Comparison of ENCODE assay signal across 15 cellular contexts in genomic region chr2:213122730-213123129, GRCh38. TPM values are rescaled to one million over a fixed set of nuclear protein-coding genes. Genes with fewer than 3 reads are reported as not detected.
A peak's percentile ranks its signal among the peaks of the same experiment; 100 is the strongest.
DNase-seq lines count a peak whose midpoint lies in the region; ATAC-seq, FAIRE-seq and TF ChIP-seq lines count a peak whose summit lies in the region.
"Had no signal": no experiment of that assay in that cellular context is flagged by ENCODE, and none has a peak within 500 bp of the region (broad histone marks: within the 10 kb centered on the region; RNA-seq: fewer than 3 reads in every experiment).

No MANE protein-coding gene starts in this region.

- intact Hi-C loops in CD4-positive, alpha-beta T cell (cut with DNase I, micrococcal nuclease), result loop anchor here in 1 of 2 experiments (5.0 kb wide), 1 partner anchor 55 kb away; no protein-coding TSS in a partner anchor

- H3K4me3 Mint-ChIP-seq in CD4-positive, alpha-beta T cell, result no peak overlapping the region

- peaks cover 47% of the 10 kb centered on the region for H3K4me1 Mint-ChIP-seq in CD4-positive, alpha-beta T cell (ENCODE audit: low read depth)

- H3K9me3 ChIP-seq in CD4-positive, alpha-beta T cell (ENCODE audit: control insufficient read depth, low read length), result no peaks in the 10 kb centered on the region
- H3K9me3 ChIP-seq: left lung had no signal

- no peaks in the 10 kb centered on the region for H3K9me3 Mint-ChIP-seq in CD4-positive, alpha-beta T cell

- H3K27me3 ChIP-seq in CD4-positive, alpha-beta T cell (ENCODE audit: control insufficient read depth, insufficient read depth, low read length), result no peaks in the 10 kb centered on the region
- H3K27me3 ChIP-seq: left lung had no signal

- DNase-seq in CD4-positive, alpha-beta T cell, result no peak
- DNase-seq in GM12891 (ENCODE audit: insufficient read length, low spot score) (no peak), NCI-H82 (lab: John Stamatoyannopoulos, UW) (peak; percentile 97), epithelial cell of prostate (ENCODE audit: low read depth, low spot score) (no peak), 8988T (no peak), islet precursor cell (no peak), foreskin melanocyte (no peak), DMS79 (lab: John Stamatoyannopoulos, UW) (no peak)
- DNase-seq: activated CD4-positive, alpha-beta T cell treated with anti-CD3 and anti-CD28 coated beads for 4 hours; activated T-cell treated with anti-CD3 and anti-CD28 coated beads, Interleukin-2, amount 50 U/mL, for 1 hour; AML-193; EL; hippocampal formation; left lung; MV-4-11 had no signal

- no peak for TF ChIP-seq CTCF in CD4-positive, alpha-beta T cell (IDR thresholded peaks at IDR 0.05)

- ATAC-seq in CD4-positive, alpha-beta T cell (ENCODE audit: poor library complexity), result no peak
- ATAC-seq: left lung had no signal

- peak; percentile 66 for FAIRE-seq in GM12891 (lab: Jason Lieb, UNC)

- peak overlapping the region; percentile 67 for H3K27ac Mint-ChIP-seq in CD4-positive, alpha-beta T cell

- no peaks in the 10 kb centered on the region for H3K27me3 Mint-ChIP-seq in CD4-positive, alpha-beta T cell

- POLR2A ChIA-PET in CD4-positive, alpha-beta T cell (lab: Charles Lee), result interaction anchor here (2.3 kb wide), 1 partner anchor 28 kb away, joined by 10 read pairs; the partner anchor contains the start of gene IKZF2

- TF ChIP-seq POLR2A in GM12891 (IDR thresholded peaks at IDR 0.05; ENCODE audit: low read depth, low read length), result no peak

- no peak overlapping the region for H3K27ac ChIP-seq in CD4-positive, alpha-beta T cell (ENCODE audit: low read depth, low read length)
- peak overlapping the region; percentile 10 for H3K27ac ChIP-seq in epithelial cell of prostate
- H3K27ac ChIP-seq: left lung had no signal

- H3K36me3 Mint-ChIP-seq in CD4-positive, alpha-beta T cell (ENCODE audit: low read depth), result no peaks in the 10 kb centered on the region

- CTCF ChIA-PET in CD4-positive, alpha-beta T cell (lab: Charles Lee), result no interaction called here

TF ChIP-seq in GM12891, 5 proteins besides CTCF, POLR2A, EP300 and RAD21:
- TF ChIP-seq POU2F2 (IDR thresholded peaks at IDR 0.05; ENCODE audit: low read depth, low read length) (no peak), PAX5 (IDR thresholded peaks at IDR 0.05; ENCODE audit: insufficient read depth, low read length, severe bottlenecking) (no peak), SPI1 (IDR thresholded peaks at IDR 0.05; ENCODE audit: low read depth, low read length) (no peak), TAF1 (IDR thresholded peaks at IDR 0.05; ENCODE audit: low read depth, low read length) (no peak), POLR2AphosphoS5 (IDR thresholded peaks at IDR 0.05; ENCODE audit: low read depth, low read length) (no peak)

RNA-seq across cellular contexts. Expression of gene IKZF2, which starts 28.7 kb away (rescaled TPM):
- 1 to 10 TPM; 8.7 to 8.9 TPM for total RNA-seq in CD4-positive, alpha-beta T cell
- 32.8 TPM for polyA plus RNA-seq in GM12891 (2012; ENCODE audit: low read depth, missing spikeins)
